ENCODE assay signal across 17 cellular contexts in the genomic region with DNA sequence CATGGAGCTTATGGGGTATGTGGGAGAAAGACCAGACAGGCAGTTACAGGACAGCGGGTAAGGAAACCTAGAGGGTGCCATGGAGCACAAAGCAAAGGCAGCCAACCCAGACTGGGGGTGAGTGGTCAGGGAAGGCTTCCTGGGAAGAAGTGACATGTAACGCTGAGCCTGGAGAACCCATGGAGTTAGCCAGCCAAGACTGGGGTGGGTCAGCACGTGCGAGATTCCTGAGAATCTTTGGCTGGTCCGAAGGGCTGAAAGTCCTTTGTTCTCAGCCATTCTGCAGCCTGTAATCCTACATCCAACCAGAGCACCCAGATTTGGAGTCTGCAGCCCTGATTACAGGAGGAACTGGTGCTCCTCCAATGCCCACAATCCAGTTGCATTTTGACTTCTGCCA.
"Had no signal": no experiment of that assay in that cellular context is flagged by ENCODE, and none has a peak within 500 bp of the region (broad histone marks: within the 10 kb centered on the region; RNA-seq: fewer than 3 reads in every experiment).

No MANE protein-coding gene starts in this region.

- H3K27ac Mint-ChIP-seq: naive thymus-derived CD4-positive, alpha-beta T cell; stimulated activated effector memory CD8-positive, alpha-beta T cell treated with anti-CD3 and anti-CD28 coated beads, Interleukin-12 subunit alpha, Interleukin-12 subunit beta, amount 100 ng/mL, for 72 hours; stimulated activated naive CD8-positive, alpha-beta T cell treated with anti-CD3 and anti-CD28 coated beads, Interleukin-15, Interleukin-2, amounts not matched to agents 100 ng/mL and 50 ng/mL, for 24 hours had no signal

- H3K36me3 Mint-ChIP-seq: stimulated activated effector memory CD8-positive, alpha-beta T cell treated with anti-CD3 and anti-CD28 coated beads, Interleukin-12 subunit alpha, Interleukin-12 subunit beta, amount 100 ng/mL, for 72 hours had no signal

- DNase-seq: central memory CD4-positive, alpha-beta T cell; effector CD4-positive, alpha-beta T cell; gastrocnemius medialis; heart right ventricle; hypothalamus; left colon; left ventricle myocardium superior; naive thymus-derived CD4-positive, alpha-beta T cell; nucleus accumbens; ovary; stimulated activated CD4-positive, alpha-beta T cell treated with anti-CD3 and anti-CD28 coated beads, Interleukin-4, amount 100 ng/mL, for 1 hour; stimulated activated CD8-positive, alpha-beta memory T cell treated with anti-CD3 and anti-CD28 coated beads, Interleukin-4, amount 100 ng/mL, for 48 hours; testis; upper lobe of right lung had no signal

- H3K4me3 Mint-ChIP-seq: naive thymus-derived CD4-positive, alpha-beta T cell; stimulated activated effector memory CD8-positive, alpha-beta T cell treated with anti-CD3 and anti-CD28 coated beads, Interleukin-12 subunit alpha, Interleukin-12 subunit beta, amount 100 ng/mL, for 72 hours; stimulated activated naive CD8-positive, alpha-beta T cell treated with anti-CD3 and anti-CD28 coated beads, Interleukin-15, Interleukin-2, amounts not matched to agents 100 ng/mL and 50 ng/mL, for 24 hours had no signal

- ATAC-seq: esophagus mucosa; gastrocnemius medialis; heart right ventricle; left ventricle myocardium superior; naive thymus-derived CD4-positive, alpha-beta T cell; stimulated activated effector memory CD8-positive, alpha-beta T cell treated with anti-CD3 and anti-CD28 coated beads, Interleukin-12 subunit alpha, Interleukin-12 subunit beta, amount 100 ng/mL, for 72 hours; upper lobe of right lung had no signal

- H3K4me1 Mint-ChIP-seq: stimulated activated effector memory CD8-positive, alpha-beta T cell treated with anti-CD3 and anti-CD28 coated beads, Interleukin-12 subunit alpha, Interleukin-12 subunit beta, amount 100 ng/mL, for 72 hours had no signal

- H3K9me3 Mint-ChIP-seq: stimulated activated effector memory CD8-positive, alpha-beta T cell treated with anti-CD3 and anti-CD28 coated beads, Interleukin-12 subunit alpha, Interleukin-12 subunit beta, amount 100 ng/mL, for 72 hours; stimulated activated naive CD8-positive, alpha-beta T cell treated with anti-CD3 and anti-CD28 coated beads, Interleukin-15, Interleukin-2, amounts not matched to agents 100 ng/mL and 50 ng/mL, for 24 hours had no signal
